ENCODE assay signal across 12 cellular contexts in genomic region chr15:72202801-72203506, GRCh38. TPM values are rescaled to one million over a fixed set of nuclear protein-coding genes. Genes with fewer than 3 reads are reported as not detected.
DNase-seq lines count a peak whose midpoint lies in the region; ATAC-seq and TF ChIP-seq lines count a peak whose summit lies in the region.
"Had no signal": no experiment of that assay in that cellular context is flagged by ENCODE, and none has a peak within 500 bp of the region (broad histone marks: within the 10 kb centered on the region; RNA-seq: fewer than 3 reads in every experiment).

No MANE protein-coding gene starts in this region.

- H3K36me3 ChIP-seq in heart right ventricle (peaks cover 12 to 100% (median 77%) of the 10 kb centered on the region in 9 donors), muscle layer of colon (ENCODE audit: insufficient read depth, low read length) (peaks cover 87% of the 10 kb centered on the region), urinary bladder (ENCODE audit: insufficient read depth) (peaks cover 4% of the 10 kb centered on the region)

- peak overlapping the region in 4 of 5 experiments; percentile 3 to 56 (median 43) for H3K4me3 Mint-ChIP-seq in brain

- H3K9ac ChIP-seq in muscle layer of colon (ENCODE audit: low read length): no peak overlapping the region

- intact Hi-C loops in heart right ventricle (cut with DNase I): loop anchor here in 7 of 10 donors (1.0 to 10.0 kb wide), 8 partner anchors 20 to 72 kb away; partner anchors contain the start of genes PARP6 (in 5 of the 7) and PKM (in 2 of the 7)
- intact Hi-C loops in left cardiac atrium (cut with DNase I): loop anchor here in 1 of 2 donors (5.0 kb wide), 1 partner anchor 69 kb away; the partner anchor contains the start of gene PARP6

- H3K27ac Mint-ChIP-seq in brain: peak overlapping the region; percentile 81 to 96 (median 94)

- no peak for ATAC-seq in heart right ventricle
- no peak for ATAC-seq in left cardiac atrium
- ATAC-seq: mucosa of descending colon had no signal

- no peaks in the 10 kb centered on the region for H3K9me3 Mint-ChIP-seq in brain

- TF ChIP-seq CTCF in heart right ventricle (IDR thresholded peaks at IDR 0.05) (no peak), brain (conservative IDR thresholded peaks at IDR 0.05) (no peak)

- peaks cover 86% of the 10 kb centered on the region for H3K36me3 Mint-ChIP-seq in brain

- H3K4me1 Mint-ChIP-seq in brain: peaks cover 61% of the 10 kb centered on the region

- in situ Hi-C loops in ACHN (cut with HindIII; ENCODE audit: low pct_ligation_motif_present, low pct_unique_long_range_greater_than_20kb, low sequenced_read_pairs): no loop called here

- H3K4me1 ChIP-seq in heart right ventricle: peaks cover 23 to 61% (median 50%) of the 10 kb centered on the region in 9 donors
- H3K4me1 ChIP-seq in muscle layer of colon (ENCODE audit: insufficient read depth, low read length): peaks cover 18% of the 10 kb centered on the region
- H3K4me1 ChIP-seq in urinary bladder (ENCODE audit: insufficient read depth): no peaks in the 10 kb centered on the region

- H3K4me3 ChIP-seq in heart right ventricle: no peak overlapping the region
- no peak overlapping the region for H3K4me3 ChIP-seq in muscle layer of colon (ENCODE audit: low read depth in 1 of 2, low read length in 2 of 2)
- H3K4me3 ChIP-seq in urinary bladder (ENCODE audit: low read depth, low read length): no peak overlapping the region
- H3K4me3 ChIP-seq: mucosa of descending colon had no signal

- H3K27ac ChIP-seq in heart right ventricle (peak overlapping the region in 9 of 10 donors; percentile 12 to 82 (median 70)), muscle layer of colon (ENCODE audit: low read depth, low read length) (peak overlapping the region; percentile 13), urinary bladder (ENCODE audit: low read depth) (peak overlapping the region; percentile 5)
- H3K27ac ChIP-seq: C4-2B had no signal

- peaks cover 0 to 5% (median 0%) of the 10 kb centered on the region in 7 donors for H3K27me3 ChIP-seq in heart right ventricle
- no peaks in the 10 kb centered on the region for H3K27me3 ChIP-seq in muscle layer of colon (ENCODE audit: control insufficient read depth in 1 of 2, insufficient read depth in 2 of 2, low read length in 2 of 2)

- DNase-seq in heart right ventricle (no peak), left cardiac atrium (no peak), ACHN (no peak), 8988T (no peak)
- DNase-seq in stimulated activated CD4-positive, alpha-beta T cell treated with anti-CD3 and anti-CD28 coated beads, Interleukin-2, amount 100 ng/mL, for 48 hours: no peak
- DNase-seq: activated CD4-positive, alpha-beta T cell treated with anti-CD3 and anti-CD28 coated beads, Interleukin-2, amount 50 U/mL, for 4 hours had no signal

- WGBS in heart right ventricle, 2 donors: 73 to 76% methylated on average over 8 of the region's 8 CpGs
- 81% methylated on average over 8 of the region's 8 CpGs for WGBS in urinary bladder

- H3K9me3 ChIP-seq in heart right ventricle (no peaks in the 10 kb centered on the region), muscle layer of colon (ENCODE audit: low read length) (no peaks in the 10 kb centered on the region)
- H3K9me3 ChIP-seq: mucosa of descending colon had no signal

- H3K27me3 Mint-ChIP-seq in brain: peaks cover 2% of the 10 kb centered on the region

RNA-seq across cellular contexts. Expression of gene GRAMD2A, which starts 5.4 kb away (rescaled TPM):
- total RNA-seq in heart right ventricle (under 1 TPM in 1 of 10 donors, not detected in 9; 0.20 TPM), left cardiac atrium (not detected), urinary bladder (0.74 TPM)
- polyA plus RNA-seq in heart right ventricle (under 1 TPM in 1 of 2 donors, not detected in 1; 0.06 TPM), brain (ENCODE audit: insufficient read depth, low read depth, low replicate concordance) (3.0 TPM), urinary bladder (0.19 TPM)
- total RNA-seq: SK-MEL-5 had no signal

RNA-seq across cellular contexts. Expression of gene PKM, which starts 28.0 kb away (rescaled TPM):
- total RNA-seq in heart right ventricle: 1,000 to 10,000 TPM in 6 of 10 donors, 100 to 1,000 TPM in 4; 851 to 1,508 (median 1,153) TPM
- 100 to 1,000 TPM; 549 to 755 TPM for polyA plus RNA-seq in heart right ventricle
- total RNA-seq in left cardiac atrium: 1,000 to 10,000 TPM in 1 of 2 donors, 100 to 1,000 TPM in 1; 881 to 1,100 TPM
- polyA plus RNA-seq in brain (ENCODE audit: insufficient read depth, low read depth, low replicate concordance): 979 TPM
- 230 TPM for total RNA-seq in urinary bladder
- 524 TPM for polyA plus RNA-seq in urinary bladder

Comparison
In these comparisons a context has a peak if more than half of its experiments do, and no peak if none do; other contexts are left out.
1. H3K27ac ChIP-seq: peak in every context shown above with its lines; median percentile 70 in heart right ventricle; 13 in muscle layer of colon; 5 in urinary bladder.